Comparison of ENCODE assay signal across 15 cellular contexts in the genomic region with DNA sequence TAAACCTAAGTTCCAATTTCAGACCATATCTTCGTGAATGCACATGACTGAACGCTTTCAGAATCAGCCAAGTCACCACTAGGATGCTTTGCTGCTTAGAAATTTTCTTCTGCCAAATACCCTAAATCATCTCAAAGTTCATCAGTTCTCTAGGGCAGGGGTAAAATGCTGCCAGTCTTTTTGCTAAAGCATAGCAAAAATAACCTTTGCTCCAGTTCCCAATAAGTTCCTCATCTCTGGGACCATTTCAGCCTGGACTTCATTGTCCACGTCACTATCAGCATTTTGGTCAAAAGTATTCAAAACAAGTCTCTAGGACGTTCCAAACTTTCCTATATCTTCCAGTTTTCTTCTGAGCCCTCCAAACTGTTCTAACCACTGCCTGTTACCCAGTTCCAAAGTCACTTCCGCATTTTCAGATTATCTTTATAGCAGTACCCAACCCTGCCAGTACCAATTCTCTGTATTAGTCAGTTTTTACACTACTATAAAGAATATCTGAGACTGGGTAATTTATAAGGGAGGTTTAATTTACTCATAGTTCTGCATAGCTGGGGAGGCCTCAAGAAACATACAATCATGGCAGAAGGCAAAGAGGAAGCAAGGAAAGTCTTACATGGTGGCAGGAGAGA.
"Had no signal": no experiment of that assay in that cellular context is flagged by ENCODE, and none has a peak within 500 bp of the region (broad histone marks: within the 10 kb centered on the region; RNA-seq: fewer than 3 reads in every experiment).

No MANE protein-coding gene starts in this region.

- H3K27ac Mint-ChIP-seq: activated naive CD8-positive, alpha-beta T cell treated with anti-CD3 and anti-CD28 coated beads for 36 hours; stimulated activated effector memory CD8-positive, alpha-beta T cell treated with anti-CD3 and anti-CD28 coated beads, Interleukin-12 subunit alpha, Interleukin-12 subunit beta, amount 100 ng/mL, for 72 hours; T-helper 2 cell treated with Interferon-gamma antibody and Interleukin-4, amounts not matched to agents 5 μg/mL and 100 μg/mL, for 36 hours had no signal

- H3K27me3 Mint-ChIP-seq: activated naive CD8-positive, alpha-beta T cell treated with anti-CD3 and anti-CD28 coated beads for 36 hours had no signal

- H3K27me3 ChIP-seq: thyroid gland had no signal

- DNase-seq: activated CD4-positive, alpha-beta T cell treated with anti-CD3 and anti-CD28 coated beads, Interleukin-2, amount 50 U/mL, for 48 hours; activated CD4-positive, CD25-positive, alpha-beta regulatory T cell treated with anti-CD3 and anti-CD28 coated beads, Interleukin-2, amount 50 U/mL, for 72 hours; activated gamma-delta T cell; activated naive CD8-positive, alpha-beta T cell treated with anti-CD3 and anti-CD28 coated beads for 36 hours; activated T-cell treated with anti-CD3 and anti-CD28 coated beads, Interleukin-2, amount 50 U/mL, for 48 hours; cerebellar nuclear complex; effector memory CD4-positive, alpha-beta T cell; head of caudate nucleus; lower lobe of right lung; stimulated activated CD4-positive, alpha-beta T cell treated with anti-CD3 and anti-CD28 coated beads, Interleukin-12 subunit alpha, Interleukin-12 subunit beta, amount 100 ng/mL, for 4 hours; SW 1271; thyroid gland had no signal

- ATAC-seq: lower lobe of right lung; stimulated activated effector memory CD8-positive, alpha-beta T cell treated with anti-CD3 and anti-CD28 coated beads, Interleukin-12 subunit alpha, Interleukin-12 subunit beta, amount 100 ng/mL, for 72 hours had no signal

- H3K36me3 ChIP-seq: thyroid gland had no signal

- H3K27ac ChIP-seq: lower lobe of right lung, parathyroid adenoma, thyroid gland had no signal

- H3K4me3 ChIP-seq: lower lobe of right lung, thyroid gland had no signal

- H3K4me3 Mint-ChIP-seq: activated naive CD8-positive, alpha-beta T cell treated with anti-CD3 and anti-CD28 coated beads for 36 hours; stimulated activated effector memory CD8-positive, alpha-beta T cell treated with anti-CD3 and anti-CD28 coated beads, Interleukin-12 subunit alpha, Interleukin-12 subunit beta, amount 100 ng/mL, for 72 hours; T-helper 2 cell treated with Interferon-gamma antibody and Interleukin-4, amounts not matched to agents 5 μg/mL and 100 μg/mL, for 36 hours had no signal

- H3K9me3 ChIP-seq: lower lobe of right lung, thyroid gland had no signal

- H3K4me1 ChIP-seq: parathyroid adenoma had no signal

- H2AFZ ChIP-seq: parathyroid adenoma had no signal
